Comparison of ENCODE assay signal across 14 cellular contexts in genomic region chr6:5981274-5982026, GRCh38. TPM values are rescaled to one million over a fixed set of nuclear protein-coding genes. Genes with fewer than 3 reads are reported as not detected.
DNase-seq lines count a peak whose midpoint lies in the region; ATAC-seq, FAIRE-seq and TF ChIP-seq lines count a peak whose summit lies in the region.
"Had no signal": no experiment of that assay in that cellular context is flagged by ENCODE, and none has a peak within 500 bp of the region (broad histone marks: within the 10 kb centered on the region; RNA-seq: fewer than 3 reads in every experiment).

No MANE protein-coding gene starts in this region.

- no peak overlapping the region for H4K8ac ChIP-seq in IMR-90 (ENCODE audit: low read depth in 2 of 2, low read length in 2 of 2)

- no peak overlapping the region for H4K91ac ChIP-seq in IMR-90 (ENCODE audit: insufficient read depth, low read depth, low read length)

- H3K9ac ChIP-seq in IMR-90 (ENCODE audit: low read depth, low read length) = no peak overlapping the region
- no peak overlapping the region for H3K9ac ChIP-seq in K562 (ENCODE audit: insufficient read depth in 1 of 2, low read depth in 2 of 2, low read length in 2 of 2)

- TF ChIP-seq EP300 in K562 (IDR thresholded peaks at IDR 0.05; ENCODE audit: low read length) = no peak

- no peak overlapping the region for H2BK120ac ChIP-seq in IMR-90 (ENCODE audit: low read depth, low read length)

- H3K79me1 ChIP-seq in IMR-90 (ENCODE audit: low read depth in 1 of 2, low read length in 2 of 2) = no peaks in the 10 kb centered on the region

- H3K4me3 Mint-ChIP-seq in activated CD4-positive, alpha-beta T cell treated with anti-CD3 and anti-CD28 coated beads for 36 hours = no peak overlapping the region
- H3K4me3 Mint-ChIP-seq in progenitor cell of endocrine pancreas (ENCODE audit: low read depth) = no peak overlapping the region
- H3K4me3 Mint-ChIP-seq: nephron progenitor cell had no signal

- no peaks in the 10 kb centered on the region for H3K79me2 ChIP-seq in K562 (ENCODE audit: control insufficient read depth, insufficient read depth, low read length)

- no peak overlapping the region for H3K27ac ChIP-seq in IMR-90 (ENCODE audit: insufficient read depth, low read length)
- no peak overlapping the region for H3K27ac ChIP-seq in K562 (ENCODE audit: extremely low read depth, low read depth, low read length)

- no peak for DNase-seq in activated CD4-positive, alpha-beta T cell treated with anti-CD3 and anti-CD28 coated beads for 36 hours
- no peak for DNase-seq in activated CD4-positive, alpha-beta T cell treated with anti-CD3 and anti-CD28 coated beads, Interleukin-2, amount 50 U/mL, for 4 hours
- DNase-seq in IMR-90 (peak; percentile 9), K562 (ENCODE audit: extremely low read depth in 1 of 4, low spot score in 3 of 4) (no peak), retinal pigment epithelial cell (ENCODE audit: low read depth) (peak; percentile 18), ureter (ENCODE audit: low spot score) (no peak), progenitor cell of endocrine pancreas (ENCODE audit: low spot score, unreplicated experiment) (no peak)
- DNase-seq: NCI-H1105 treated with DMSO at 0.1 percent for 48 hours, nephron progenitor cell had no signal

- H3K4me1 ChIP-seq in IMR-90 (ENCODE audit: control insufficient read depth, insufficient read depth, low read length) (no peaks in the 10 kb centered on the region), K562 (replicated peaks in 1 of 2; ENCODE audit: control insufficient read depth in 2 of 2, insufficient read depth in 2 of 2, low read length in 2 of 2) (no peaks in the 10 kb centered on the region)

- H3K23ac ChIP-seq in IMR-90 (ENCODE audit: low read depth, low read length) = no peak overlapping the region

- H3K9me1 ChIP-seq in IMR-90 (ENCODE audit: insufficient read depth, low read length) (no peaks in the 10 kb centered on the region), K562 (ENCODE audit: control insufficient read depth, insufficient read depth, low read length) (no peaks in the 10 kb centered on the region)

- no peaks in the 10 kb centered on the region for H3K36me3 Mint-ChIP-seq in activated CD4-positive, alpha-beta T cell treated with anti-CD3 and anti-CD28 coated beads for 36 hours (ENCODE audit: low read depth)
- no peaks in the 10 kb centered on the region for H3K36me3 Mint-ChIP-seq in progenitor cell of endocrine pancreas (ENCODE audit: insufficient read depth)

- no peak overlapping the region for H3K14ac ChIP-seq in IMR-90 (replicated peaks; ENCODE audit: low read depth, low read length)

- H3K18ac ChIP-seq in IMR-90 (ENCODE audit: low read depth, low read length) = no peak overlapping the region

- H2BK15ac ChIP-seq in IMR-90 (ENCODE audit: low read depth, low read length) = no peak overlapping the region

- H3K9me3 Mint-ChIP-seq in activated CD4-positive, alpha-beta T cell treated with anti-CD3 and anti-CD28 coated beads for 36 hours (ENCODE audit: low read depth) = no peaks in the 10 kb centered on the region
- no peaks in the 10 kb centered on the region for H3K9me3 Mint-ChIP-seq in progenitor cell of endocrine pancreas (ENCODE audit: low read depth)

- intact Hi-C loops in activated CD4-positive, alpha-beta T cell treated with anti-CD3 and anti-CD28 coated beads for 36 hours (cut with DNase I, micrococcal nuclease) = loop anchor here in 1 of 2 experiments (1.0 to 5.0 kb wide), 2 partner anchors 27 to 536 kb away; no protein-coding TSS in a partner anchor
- intact Hi-C loops in IMR-90 (cut with micrococcal nuclease) (no loop called here), K562 (cut with micrococcal nuclease) (no loop called here)

- H4K20me1 ChIP-seq in IMR-90 (ENCODE audit: insufficient read depth, low read length) (no peaks in the 10 kb centered on the region), K562 (replicated peaks; ENCODE audit: control insufficient read depth, insufficient read depth, low read length) (no peaks in the 10 kb centered on the region)

- no peak overlapping the region for H2AK9ac ChIP-seq in IMR-90 (replicated peaks; ENCODE audit: low read depth, low read length, poor library complexity)

- no peak overlapping the region for H3K27ac Mint-ChIP-seq in activated CD4-positive, alpha-beta T cell treated with anti-CD3 and anti-CD28 coated beads for 36 hours
- no peak overlapping the region for H3K27ac Mint-ChIP-seq in progenitor cell of endocrine pancreas
- H3K27ac Mint-ChIP-seq: nephron progenitor cell had no signal

- POLR2A ChIA-PET in activated CD4-positive, alpha-beta T cell treated with anti-CD3 and anti-CD28 coated beads for 36 hours (lab: Charles Lee) = no interaction called here
- POLR2A ChIA-PET in IMR-90 (lab: Charles Lee; ENCODE audit: unreplicated experiment) (no interaction called here), K562 (lab: Yijun Ruan, JAX) (no interaction called here)

- no peak overlapping the region for H4K5ac ChIP-seq in IMR-90 (ENCODE audit: low read depth, low read length)

- H3K27me3 Mint-ChIP-seq in activated CD4-positive, alpha-beta T cell treated with anti-CD3 and anti-CD28 coated beads for 36 hours = no peaks in the 10 kb centered on the region
- H3K27me3 Mint-ChIP-seq in progenitor cell of endocrine pancreas = peaks cover 23% of the 10 kb centered on the region

- no peak for TF ChIP-seq RAD21 in IMR-90 (IDR thresholded peaks at IDR 0.05; ENCODE audit: low read length)
- no peak for TF ChIP-seq RAD21 in K562 (CRISPR knock-in tag; conservative IDR thresholded peaks at IDR 0.05 in 1 of 2, IDR thresholded peaks at IDR 0.05 in 1 of 2)

- dilution Hi-C loops in IMR-90 (cut with HindIII; ENCODE audit: low sequenced_read_pairs, unreplicated experiment) = no loop called here

- H3K4me2 ChIP-seq in IMR-90 (ENCODE audit: low read depth, low read length) (no peak overlapping the region), K562 (ENCODE audit: insufficient read depth, low read length) (no peak overlapping the region)

- ATAC-seq in activated CD4-positive, alpha-beta T cell treated with anti-CD3 and anti-CD28 coated beads for 36 hours = peak; percentile 69
- ATAC-seq in IMR-90 (ENCODE audit: low read depth) (no peak), K562 (no peak), GM18517 (IDR thresholded peaks at IDR 0.05; ENCODE audit: unreplicated experiment) (no peak)
- ATAC-seq: GM12878, Panc1 had no signal

- no peak overlapping the region for H2BK5ac ChIP-seq in IMR-90 (ENCODE audit: low read depth, low read length, poor library complexity, severe bottlenecking)

- 57% methylated on average over 1 of the region's 6 CpGs; no CpG with 5 or more reads in 1 of the 2 experiments for WGBS in IMR-90 (ENCODE audit: extremely low coverage in 2 of 2, insufficient read length in 1 of 2), 2 experiments
- 0% methylated on average over 6 of the region's 6 CpGs for WGBS in K562 (ENCODE audit: insufficient coverage, low coverage, missing lambda C conversion rate)

- no peak for TF ChIP-seq POLR2A in IMR-90 (IDR thresholded peaks at IDR 0.05; ENCODE audit: low read depth, low read length)
- no peak for TF ChIP-seq POLR2A in K562 (conservative IDR thresholded peaks at IDR 0.05)

- H3K4me3 ChIP-seq in IMR-90 (ENCODE audit: insufficient read depth, low read depth, low read length) (no peak overlapping the region), K562 (no peak overlapping the region), retinal pigment epithelial cell (ENCODE audit: low read length) (no peak overlapping the region)
- H3K4me3 ChIP-seq: GM12878 had no signal

- H3K56ac ChIP-seq in IMR-90 (ENCODE audit: extremely low read depth, insufficient read depth, low read length) = no peak overlapping the region

- in situ Hi-C loops in IMR-90 (cut with MboI; ENCODE audit: low sequenced_read_pairs) (loop anchor here (25.0 kb wide), 1 partner anchor 519 kb away; no protein-coding TSS in a partner anchor), K562 (cut with MboI) (no loop called here)

- no peak overlapping the region for H2AK5ac ChIP-seq in IMR-90 (ENCODE audit: low read depth, low read length)

- H2AFZ ChIP-seq in IMR-90 (replicated peaks; ENCODE audit: low read length, poor library complexity) (no peak overlapping the region), K562 (ENCODE audit: low read depth, low read length) (no peak overlapping the region)

- CTCF ChIA-PET in activated CD4-positive, alpha-beta T cell treated with anti-CD3 and anti-CD28 coated beads for 36 hours (lab: Charles Lee) = interaction anchor here (1.0 to 1.2 kb wide), 3 partner anchors 9 to 14 kb away, joined by 3 to 5 read pairs (median 3); no protein-coding TSS in a partner anchor
- CTCF ChIA-PET in IMR-90 (lab: Yijun Ruan, JAX) = no interaction called here
- CTCF ChIA-PET in K562 (lab: Yijun Ruan, JAX; ENCODE audit: low intra/inter-chr PET ratio) = no interaction called here

- no peak overlapping the region for H3K4ac ChIP-seq in IMR-90 (ENCODE audit: low read depth, low read length)

- no peak for TF ChIP-seq CTCF in IMR-90 (conservative IDR thresholded peaks at IDR 0.05; ENCODE audit: low read depth, low read length)
- no peak for TF ChIP-seq CTCF in K562 (IDR thresholded peaks at IDR 0.05 in 2 of 3, conservative IDR thresholded peaks at IDR 0.05 in 1 of 3; ENCODE audit: insufficient read depth in 2 of 3, low read depth in 1 of 3, low read length in 3 of 3)
- no peak for TF ChIP-seq CTCF in retinal pigment epithelial cell (conservative IDR thresholded peaks at IDR 0.05; ENCODE audit: low read depth, low read length)
- TF ChIP-seq CTCF in progenitor cell of endocrine pancreas (IDR thresholded peaks at IDR 0.05; ENCODE audit: unreplicated experiment) = no peak

- no peaks in the 10 kb centered on the region for H3K27me3 ChIP-seq in IMR-90 (ENCODE audit: control insufficient read depth, insufficient read depth, low read length)
- H3K27me3 ChIP-seq in K562 (ENCODE audit: control insufficient read depth in 2 of 2, insufficient read depth in 2 of 2, low read length in 2 of 2) = peaks cover 4 to 8% of the 10 kb centered on the region in 2 experiments; a peak in 4 of 5 replicates

- H3K9me3 ChIP-seq in IMR-90 (ENCODE audit: control insufficient read depth, insufficient read depth, low read length) (no peaks in the 10 kb centered on the region), K562 (replicated peaks; ENCODE audit: control insufficient read depth, insufficient read depth, low read depth, low read length) (no peaks in the 10 kb centered on the region)

- H2BK20ac ChIP-seq in IMR-90 (ENCODE audit: low read depth, low read length) = no peak overlapping the region

- BruUV-seq in IMR-90 (replicated peaks; lab: Mats Ljungman, UMichigan) (no TSS peak), K562 (replicated peaks; lab: Mats Ljungman, UMichigan) (no TSS peak)

- peaks cover 45% of the 10 kb centered on the region for H3K4me1 Mint-ChIP-seq in activated CD4-positive, alpha-beta T cell treated with anti-CD3 and anti-CD28 coated beads for 36 hours
- no peaks in the 10 kb centered on the region for H3K4me1 Mint-ChIP-seq in progenitor cell of endocrine pancreas (ENCODE audit: low read depth)

- no peak for FAIRE-seq in K562 (lab: Jason Lieb, UNC)
- FAIRE-seq: A204.1, colon, GM12878 had no signal

- H3K36me3 ChIP-seq in IMR-90 (ENCODE audit: control insufficient read depth, insufficient read depth, low read length) = no peaks in the 10 kb centered on the region
- no peaks in the 10 kb centered on the region for H3K36me3 ChIP-seq in K562 (ENCODE audit: control insufficient read depth, insufficient read depth, low read length)

RNA-seq across cellular contexts. Expression of gene NRN1, which starts 25.3 kb away (rescaled TPM):
- total RNA-seq in activated CD4-positive, alpha-beta T cell treated with anti-CD3 and anti-CD28 coated beads for 36 hours = 1 to 10 TPM; 4.6 to 7.5 TPM
- total RNA-seq in IMR-90 (2012; rRNA removed) = 0.28 TPM in 1 of 2 replicates, not detected in the other
- not detected in 2 replicates for polyA plus RNA-seq in IMR-90 (2012; rRNA removed)
- not detected in 2 replicates for polyA plus RNA-seq in IMR-90 (2012; cell fraction: cytosol; rRNA removed)
- polyA plus RNA-seq in IMR-90 (2012; cell fraction: nucleus; rRNA removed; ENCODE audit: low replicate concordance) = not detected in 2 replicates
- not detected in 2 replicates for total RNA-seq in K562 (2011; cell fraction: chromatin; rRNA removed; ENCODE audit: low replicate concordance)
- total RNA-seq in K562 (2011; cell fraction: nucleolus; rRNA removed) = not detected in 2 replicates
- total RNA-seq in K562 (2011; cell fraction: nucleoplasm; rRNA removed) = not detected in 2 replicates
- not detected in 2 replicates for total RNA-seq in K562 (2014; rRNA removed)
- not detected in 2 replicates for total RNA-seq in K562 (2014; rRNA removed; fragmentation: Illumina TruSeq; extraction: Trizol)
- not detected in 2 replicates for total RNA-seq in K562 (2015; rRNA removed; fragmentation: Illumina TruSeq; extraction: Trizol)
- total RNA-seq in K562 (2021) = not detected in 2 replicates
- polyA plus RNA-seq in K562 (2011; rRNA removed) = not detected in 2 replicates
- not detected in 2 replicates for polyA plus RNA-seq in K562 (2011; cell fraction: cytosol; rRNA removed)
- polyA plus RNA-seq in K562 (2011; cell fraction: nucleus; rRNA removed) = not detected in 2 replicates
- polyA plus RNA-seq in K562 (2012) = 0.07 TPM in 1 of 2 replicates, not detected in the other
- not detected in 2 replicates for polyA plus RNA-seq in K562 (2014; fragmentation: Illumina TruSeq; extraction: Trizol)
- not detected for polyA plus RNA-seq in K562 (2014; fragmentation: Nextera tagmentation; extraction: Ambion mirVana)
- not detected in 2 replicates for polyA plus RNA-seq in K562 (2014; rRNA removed)
- polyA minus RNA-seq in K562 (2011; rRNA and poly(A)+ RNA removed) = not detected in 2 replicates
- not detected in 2 replicates for polyA minus RNA-seq in K562 (2011; cell fraction: cytosol; rRNA and poly(A)+ RNA removed)
- not detected in 2 replicates for polyA minus RNA-seq in K562 (2011; cell fraction: nucleus; rRNA and poly(A)+ RNA removed)
- total RNA-seq in ureter = 7.3 TPM
- total RNA-seq in progenitor cell of endocrine pancreas = not detected in 2 replicates

Comparison
In these comparisons a context has a peak if more than half of its experiments do, and no peak if none do; other contexts are left out.
1. DNase-seq: peak in IMR-90 (single experiment) and retinal pigment epithelial cell (single experiment); none in activated CD4-positive, alpha-beta T cell treated with anti-CD3 and anti-CD28 coated beads for 36 hours (single experiment), activated CD4-positive, alpha-beta T cell treated with anti-CD3 and anti-CD28 coated beads, Interleukin-2, amount 50 U/mL, for 4 hours (0 of 2), K562 (0 of 4), ureter (single experiment) and progenitor cell of endocrine pancreas (single experiment).